Comparison of ENCODE assay signal across 13 cellular contexts in the genomic region with DNA sequence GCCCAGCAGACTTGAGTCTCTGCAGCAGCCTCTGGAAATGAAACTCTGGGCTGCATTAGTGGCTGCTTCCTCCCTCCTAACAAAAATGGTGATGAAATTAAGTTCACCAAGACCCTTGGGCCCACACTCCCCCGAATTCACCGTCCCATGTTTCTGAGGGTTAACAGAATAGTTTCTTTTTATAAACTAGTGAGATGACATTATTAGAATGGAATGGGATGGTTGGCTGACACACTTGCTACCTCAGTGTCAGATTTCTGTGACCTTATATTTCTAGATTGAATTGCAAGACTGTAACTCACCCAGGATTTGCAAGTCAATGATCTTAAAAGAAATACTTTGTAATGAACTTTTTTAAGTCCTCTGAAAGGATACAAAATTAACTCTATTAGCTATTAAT.
DNase-seq lines count a peak whose midpoint lies in the region; ATAC-seq, FAIRE-seq and TF ChIP-seq lines count a peak whose summit lies in the region.
"Had no signal": no experiment of that assay in that cellular context is flagged by ENCODE, and none has a peak within 500 bp of the region (broad histone marks: within the 10 kb centered on the region; RNA-seq: fewer than 3 reads in every experiment).

No MANE protein-coding gene starts in this region.

- WGBS in right cardiac atrium, result 28% methylated on average over 2 of the region's 2 CpGs

- H3K4me1 Mint-ChIP-seq in brain, result peaks cover 52% of the 10 kb centered on the region

- no peak overlapping the region for H3K4me3 ChIP-seq in right cardiac atrium (ENCODE audit: low read length)
- H3K4me3 ChIP-seq: pancreas had no signal

- TF ChIP-seq CTCF in brain (conservative IDR thresholded peaks at IDR 0.05), result no peak
- no peak for TF ChIP-seq CTCF in GM20000 (IDR thresholded peaks at IDR 0.05; ENCODE audit: extremely low read depth, missing control alignments)

- DNase-seq in HS-5 (ENCODE audit: low read depth), result peak; percentile 60
- no peak for DNase-seq in right cardiac atrium
- DNase-seq in urothelium cell line (ENCODE audit: low spot score), result peak; percentile 61
- DNase-seq in caudate nucleus (lab: John Stamatoyannopoulos, UW), result no peak
- no peak for DNase-seq in GM20000 (ENCODE audit: low spot score)
- DNase-seq in NCI-H1417 (lab: John Stamatoyannopoulos, UW), result no peak
- DNase-seq: activated CD8-positive, alpha-beta memory T cell treated with anti-CD3 and anti-CD28 coated beads, Interleukin-2, amount 50 U/mL, for 4 hours; GF-D8; GOT3; NCI-H69; pancreas; T-helper 1 cell had no signal

- H3K27ac ChIP-seq in right cardiac atrium (ENCODE audit: low read length) (no peak overlapping the region), caudate nucleus (ENCODE audit: low read depth, low read length) (no peak overlapping the region)

- no peak for FAIRE-seq in urothelium cell line (lab: Jason Lieb, UNC)
- FAIRE-seq: pancreas had no signal

- H3K4me3 Mint-ChIP-seq in brain, result no peak overlapping the region

- no peaks in the 10 kb centered on the region for H3K4me1 ChIP-seq in right cardiac atrium (ENCODE audit: control insufficient read depth, insufficient read depth, low read length)

- H3K27ac Mint-ChIP-seq in brain, result peak overlapping the region in 4 of 5 experiments; percentile 18 to 73 (median 64)

- H3K27me3 ChIP-seq in right cardiac atrium (ENCODE audit: control insufficient read depth, insufficient read depth), result no peaks in the 10 kb centered on the region
- H3K27me3 ChIP-seq: pancreas had no signal

- no peaks in the 10 kb centered on the region for H3K9me3 ChIP-seq in right cardiac atrium (ENCODE audit: control insufficient read depth, low read length)
- H3K9me3 ChIP-seq: pancreas had no signal

- H3K36me3 Mint-ChIP-seq in brain, result no peaks in the 10 kb centered on the region

- peaks cover 3% of the 10 kb centered on the region for H3K27me3 Mint-ChIP-seq in brain

- peak; percentile 46 to 51 for ATAC-seq in right cardiac atrium

- intact Hi-C loops in right cardiac atrium (cut with DNase I), result no loop called here

- H3K9me3 Mint-ChIP-seq in brain, result no peaks in the 10 kb centered on the region

Comparison
In these comparisons a context has a peak if more than half of its experiments do, and no peak if none do; other contexts are left out.
1. DNase-seq: peak in HS-5 (single experiment) and urothelium cell line (single experiment); none in right cardiac atrium (0 of 3), caudate nucleus (0 of 61), GM20000 (single experiment) and NCI-H1417 (0 of 3).